8 cellular contexts compared by ENCODE assay signal in genomic region chr12:51392556-51393237, GRCh38. TPM values are rescaled to one million over a fixed set of nuclear protein-coding genes. Genes with fewer than 3 reads are reported as not detected.
DNase-seq lines count a peak whose midpoint lies in the region; ATAC-seq and TF ChIP-seq lines count a peak whose summit lies in the region.

No MANE protein-coding gene starts in this region.

- H3K27me3 Mint-ChIP-seq in activated CD4-positive, alpha-beta T cell treated with anti-CD3 and anti-CD28 coated beads for 36 hours = no peaks in the 10 kb centered on the region
- no peaks in the 10 kb centered on the region for H3K27me3 Mint-ChIP-seq in activated naive CD8-positive, alpha-beta T cell

- H3K4me1 Mint-ChIP-seq in activated CD4-positive, alpha-beta T cell treated with anti-CD3 and anti-CD28 coated beads for 36 hours = peaks cover 73% of the 10 kb centered on the region
- H3K4me1 Mint-ChIP-seq in activated naive CD8-positive, alpha-beta T cell (ENCODE audit: low read depth) = peaks cover 71% of the 10 kb centered on the region

- TF ChIP-seq CTCF in kidney epithelial cell (IDR thresholded peaks at IDR 0.05; ENCODE audit: insufficient read depth, low read length, poor library complexity, severe bottlenecking) = no peak
- no peak for TF ChIP-seq CTCF in upper lobe of right lung (IDR thresholded peaks at IDR 0.05)

- POLR2A ChIA-PET in activated CD4-positive, alpha-beta T cell treated with anti-CD3 and anti-CD28 coated beads for 36 hours (lab: Charles Lee) = interaction anchor here (1.3 kb wide), 1 partner anchor 24 kb away, joined by 5 read pairs; no protein-coding TSS in a partner anchor

- peak; percentile 56 for DNase-seq in activated CD4-positive, alpha-beta T cell treated with anti-CD3 and anti-CD28 coated beads for 36 hours
- DNase-seq in activated CD4-positive, alpha-beta T cell treated with anti-CD3 and anti-CD28 coated beads for 4 hours = no peak
- DNase-seq in kidney epithelial cell (ENCODE audit: low read depth) = no peak
- DNase-seq in upper lobe of right lung = no peak
- no peak for DNase-seq in HK-2 (ENCODE audit: unreplicated experiment)

- peaks cover 10% of the 10 kb centered on the region for H3K4me1 ChIP-seq in upper lobe of right lung

- H3K27me3 ChIP-seq in kidney epithelial cell (ENCODE audit: control insufficient read depth, insufficient read depth, low read length) (no peaks in the 10 kb centered on the region), upper lobe of right lung (no peaks in the 10 kb centered on the region)

- H3K27ac Mint-ChIP-seq in activated CD4-positive, alpha-beta T cell treated with anti-CD3 and anti-CD28 coated beads for 36 hours = peak overlapping the region; percentile 79
- peak overlapping the region; percentile 86 for H3K27ac Mint-ChIP-seq in activated naive CD8-positive, alpha-beta T cell

- no peaks in the 10 kb centered on the region for H3K36me3 Mint-ChIP-seq in activated CD4-positive, alpha-beta T cell treated with anti-CD3 and anti-CD28 coated beads for 36 hours (ENCODE audit: low read depth)
- no peaks in the 10 kb centered on the region for H3K36me3 Mint-ChIP-seq in activated naive CD8-positive, alpha-beta T cell

- CTCF ChIA-PET in activated CD4-positive, alpha-beta T cell treated with anti-CD3 and anti-CD28 coated beads for 36 hours (lab: Charles Lee) = interaction anchor here (1.4 kb wide), 1 partner anchor 30 kb away, joined by 5 read pairs; no protein-coding TSS in a partner anchor

- peak overlapping the region; percentile 85 for H3K4me3 Mint-ChIP-seq in activated CD4-positive, alpha-beta T cell treated with anti-CD3 and anti-CD28 coated beads for 36 hours
- peak overlapping the region; percentile 88 for H3K4me3 Mint-ChIP-seq in activated naive CD8-positive, alpha-beta T cell

- no peaks in the 10 kb centered on the region for H3K9me3 ChIP-seq in upper lobe of right lung

- intact Hi-C loops in activated CD4-positive, alpha-beta T cell treated with anti-CD3 and anti-CD28 coated beads for 36 hours (cut with DNase I, micrococcal nuclease) = loop anchor here in 1 of 2 experiments (10.0 kb wide), 2 partner anchors 432 to 582 kb away; no protein-coding TSS in a partner anchor
- intact Hi-C loops in upper lobe of right lung (cut with DNase I) = no loop called here

- no peaks in the 10 kb centered on the region for H3K9me3 Mint-ChIP-seq in activated CD4-positive, alpha-beta T cell treated with anti-CD3 and anti-CD28 coated beads for 36 hours (ENCODE audit: low read depth)
- H3K9me3 Mint-ChIP-seq in activated naive CD8-positive, alpha-beta T cell (ENCODE audit: low read depth) = no peaks in the 10 kb centered on the region

- ATAC-seq in activated CD4-positive, alpha-beta T cell treated with anti-CD3 and anti-CD28 coated beads for 36 hours = peak; percentile 10
- ATAC-seq in HG03175 (IDR thresholded peaks at IDR 0.05; ENCODE audit: unreplicated experiment) (peak; percentile 41), upper lobe of right lung (peak; percentile 10), GM18873 (IDR thresholded peaks at IDR 0.05; ENCODE audit: low FRiP score, unreplicated experiment) (no peak)

- H3K36me3 ChIP-seq in kidney epithelial cell (ENCODE audit: control insufficient read depth, insufficient read depth, low read length) = no peaks in the 10 kb centered on the region
- no peaks in the 10 kb centered on the region for H3K36me3 ChIP-seq in upper lobe of right lung

- H3K4me3 ChIP-seq in kidney epithelial cell (ENCODE audit: low read depth, low read length) (peak overlapping the region; percentile 50), upper lobe of right lung (peak overlapping the region; percentile 64)

- H3K27ac ChIP-seq in upper lobe of right lung = no peak overlapping the region

RNA-seq across cellular contexts. Expression of gene GALNT6, which starts 1.5 kb away (rescaled TPM):
- total RNA-seq in activated CD4-positive, alpha-beta T cell treated with anti-CD3 and anti-CD28 coated beads for 36 hours = 10 to 100 TPM; 11.7 to 12.0 TPM
- 35.0 and 45.7 TPM in 2 replicates for total RNA-seq in kidney epithelial cell
- total RNA-seq in upper lobe of right lung = 16.6 TPM

RNA-seq across cellular contexts. Expression of gene SLC4A8, which starts 31.9 kb away (rescaled TPM):
- total RNA-seq in activated CD4-positive, alpha-beta T cell treated with anti-CD3 and anti-CD28 coated beads for 36 hours = 1 to 10 TPM; 1.7 to 2.0 TPM
- 1.0 and 1.7 TPM in 2 replicates for total RNA-seq in kidney epithelial cell
- total RNA-seq in upper lobe of right lung = 2.5 TPM

RNA-seq across cellular contexts. Expression of gene CELA1, which starts 46.2 kb away (rescaled TPM):
- under 1 TPM in 1 of 2 experiments, not detected in 1; 0.18 TPM for total RNA-seq in activated CD4-positive, alpha-beta T cell treated with anti-CD3 and anti-CD28 coated beads for 36 hours
- total RNA-seq in kidney epithelial cell = not detected in 2 replicates
- total RNA-seq in upper lobe of right lung = not detected
